ENCODE assay signal across 8 cellular contexts in the genomic region with DNA sequence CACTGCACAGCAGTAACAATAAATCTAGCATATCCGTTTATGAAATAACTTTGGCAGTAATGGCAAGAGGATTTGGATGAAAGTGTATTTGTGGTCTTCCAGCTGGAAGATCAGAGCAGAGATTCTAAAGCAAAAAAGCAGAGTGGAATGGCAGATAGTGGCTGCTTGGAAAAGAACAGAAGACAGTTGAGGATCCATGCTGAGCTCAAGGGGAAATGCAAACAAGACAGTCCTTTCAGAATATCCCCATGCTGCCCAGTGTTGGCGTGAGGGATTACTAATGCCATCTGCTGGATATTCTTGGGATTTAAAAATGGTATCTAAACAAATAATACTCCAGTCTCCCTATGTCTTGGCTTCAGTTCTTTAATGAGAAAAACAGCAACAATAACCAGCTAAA.
DNase-seq lines count a peak whose midpoint lies in the region; ATAC-seq and FAIRE-seq lines count a peak whose summit lies in the region.

No MANE protein-coding gene starts in this region.

- no peak overlapping the region for H3K4ac ChIP-seq in trophoblast cell (ENCODE audit: low read depth, low read length)

- no peak overlapping the region for H3K9ac ChIP-seq in NT2/D1 (ENCODE audit: insufficient read length, low read depth)
- no peak overlapping the region for H3K9ac ChIP-seq in trophoblast cell (ENCODE audit: low read length)

- H2AK5ac ChIP-seq in trophoblast cell (ENCODE audit: low read length), result no peak overlapping the region

- H3K14ac ChIP-seq in trophoblast cell (ENCODE audit: low read length), result no peak overlapping the region

- H3K9me3 ChIP-seq in NT2/D1 (ENCODE audit: insufficient read depth, low read length) (no peaks in the 10 kb centered on the region), trophoblast cell (ENCODE audit: insufficient read depth, low read depth, low read length) (no peaks in the 10 kb centered on the region)

- H3K36me3 ChIP-seq in NT2/D1 (ENCODE audit: insufficient read depth, insufficient read length, low read length), result no peaks in the 10 kb centered on the region
- H3K36me3 ChIP-seq in trophoblast cell (ENCODE audit: control insufficient read depth in 1 of 2, insufficient read depth in 2 of 2, low read length in 2 of 2), result no peaks in the 10 kb centered on the region

- no peaks in the 10 kb centered on the region for H3K27me3 ChIP-seq in NT2/D1 (ENCODE audit: insufficient read depth, insufficient read length)
- no peaks in the 10 kb centered on the region for H3K27me3 ChIP-seq in trophoblast cell (ENCODE audit: insufficient read depth, low read length)

- no peak for ATAC-seq in HG02884 (IDR thresholded peaks at IDR 0.05; ENCODE audit: unreplicated experiment)

- no peak for FAIRE-seq in HTR-8/SVneo (lab: Jason Lieb, UNC)

- WGBS in trophoblast cell (ENCODE audit: extremely low coverage, insufficient coverage, insufficient read length), result no CpG with 5 or more reads among the region's 2 CpGs

- H4K91ac ChIP-seq in trophoblast cell (ENCODE audit: low read depth, low read length), result no peak overlapping the region

- H2BK12ac ChIP-seq in trophoblast cell (ENCODE audit: low read length), result no peak overlapping the region

- H3K23ac ChIP-seq in trophoblast cell (ENCODE audit: low read length), result no peak overlapping the region

- H3K4me3 ChIP-seq in NT2/D1 (ENCODE audit: insufficient read length, low read depth), result no peak overlapping the region
- no peak overlapping the region for H3K4me3 ChIP-seq in trophoblast cell (ENCODE audit: low read depth, low read length)

- H2BK120ac ChIP-seq in trophoblast cell (ENCODE audit: insufficient read depth, low read length, poor library complexity), result no peak overlapping the region

- no peaks in the 10 kb centered on the region for H3K79me1 ChIP-seq in trophoblast cell (ENCODE audit: low read length)

- no peak overlapping the region for H3K18ac ChIP-seq in trophoblast cell (ENCODE audit: low read length)

- H3K4me1 ChIP-seq in NT2/D1 (ENCODE audit: insufficient read depth, insufficient read length) (no peaks in the 10 kb centered on the region), trophoblast cell (ENCODE audit: control insufficient read depth in 1 of 2, insufficient read depth in 2 of 2, low read length in 2 of 2) (no peaks in the 10 kb centered on the region)

- H3K27ac ChIP-seq in epithelial cell of prostate (no peak overlapping the region), trophoblast cell (ENCODE audit: low read depth, low read length) (no peak overlapping the region)

- no peak overlapping the region for H3K4me2 ChIP-seq in trophoblast cell (ENCODE audit: low read length)

- DNase-seq in GM03348 (ENCODE audit: low spot score), result peak; percentile 64
- peak; percentile 11 for DNase-seq in HTR-8/SVneo (ENCODE audit: insufficient read length, low spot score)
- peak; percentile 38 for DNase-seq in NT2/D1 (ENCODE audit: low read depth, low spot score)
- DNase-seq in epithelial cell of prostate (ENCODE audit: low read depth, low spot score), result peak; percentile 3
- DNase-seq in trophoblast cell, result peak; percentile 9 to 77
- no peak for DNase-seq in GM19240 (ENCODE audit: insufficient read length, low spot score)
- no peak for DNase-seq in stimulated activated naive CD4-positive, alpha-beta T cell (lab: John Stamatoyannopoulos, UW)

- no peak overlapping the region for H2BK5ac ChIP-seq in trophoblast cell (ENCODE audit: low read depth, low read length, poor library complexity)

- H2AFZ ChIP-seq in trophoblast cell (ENCODE audit: insufficient read depth, low read length, poor library complexity), result no peak overlapping the region

- H4K8ac ChIP-seq in trophoblast cell (ENCODE audit: low read depth, low read length), result no peak overlapping the region

- no peaks in the 10 kb centered on the region for H3K79me2 ChIP-seq in trophoblast cell (ENCODE audit: control insufficient read depth, insufficient read depth, low read length, poor library complexity)

- H4K12ac ChIP-seq in trophoblast cell (ENCODE audit: low read depth, low read length), result no peak overlapping the region

Comparison
In these comparisons a context has a peak if more than half of its experiments do, and no peak if none do; other contexts are left out.
1. DNase-seq: peak in GM03348 (single experiment), HTR-8/SVneo (single experiment), NT2/D1 (single experiment), epithelial cell of prostate (single experiment) and trophoblast cell (2 of 2); none in GM19240 (single experiment) and stimulated activated naive CD4-positive, alpha-beta T cell (0 of 6).